Comparison of ENCODE assay signal across 9 cellular contexts in the genomic region with DNA sequence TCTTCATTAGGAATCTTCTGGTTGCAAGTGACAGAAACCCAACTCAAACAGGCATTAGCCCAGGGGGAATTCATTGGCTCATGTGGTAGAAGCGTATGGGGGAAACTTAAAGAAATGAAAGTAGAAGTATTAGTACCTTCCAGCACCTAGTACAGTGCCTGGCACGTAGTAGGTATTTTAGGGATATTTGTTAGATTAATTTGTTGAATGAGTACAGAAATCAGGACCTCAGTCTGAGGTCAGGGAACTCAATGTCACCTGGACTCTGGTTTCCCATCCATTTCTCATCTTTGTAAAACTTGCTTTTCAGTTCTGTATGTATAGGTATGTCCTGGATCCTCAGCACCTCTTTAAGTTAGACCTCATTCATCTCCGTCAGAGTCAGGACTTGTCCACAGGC. TPM values are rescaled to one million over a fixed set of nuclear protein-coding genes. Genes with fewer than 3 reads are reported as not detected.
"Had no signal": no experiment of that assay in that cellular context is flagged by ENCODE, and none has a peak within 500 bp of the region (broad histone marks: within the 10 kb centered on the region; RNA-seq: fewer than 3 reads in every experiment).

No MANE protein-coding gene starts in this region.

- H3K27ac ChIP-seq: HL-60, KMS-11 had no signal

- H3K4me2 ChIP-seq: GM23338, KMS-11 had no signal

- H3K27ac Mint-ChIP-seq: GM23338, HFFc6 had no signal

- H3K9ac ChIP-seq: KMS-11 had no signal

- ATAC-seq: GM23338 had no signal

- H2AFZ ChIP-seq: GM23338 had no signal

- H3K4me3 Mint-ChIP-seq: GM23338, H9, HFFc6 had no signal

- DNase-seq: H9, HCEC 1CT, HFFc6, IMR-90, KBM-7 had no signal

- H3K9me3 Mint-ChIP-seq: GM23338, H9, HFFc6 had no signal

- H3K4me3 ChIP-seq: GM23338 had no signal

RNA-seq across cellular contexts. Expression of a gene that starts 32.5 kb away (rescaled TPM):
- total RNA-seq: HT1080, IMR-90 had no signal
- polyA plus RNA-seq: IMR-90 had no signal
